16 cellular contexts compared by ENCODE assay signal in the genomic region with DNA sequence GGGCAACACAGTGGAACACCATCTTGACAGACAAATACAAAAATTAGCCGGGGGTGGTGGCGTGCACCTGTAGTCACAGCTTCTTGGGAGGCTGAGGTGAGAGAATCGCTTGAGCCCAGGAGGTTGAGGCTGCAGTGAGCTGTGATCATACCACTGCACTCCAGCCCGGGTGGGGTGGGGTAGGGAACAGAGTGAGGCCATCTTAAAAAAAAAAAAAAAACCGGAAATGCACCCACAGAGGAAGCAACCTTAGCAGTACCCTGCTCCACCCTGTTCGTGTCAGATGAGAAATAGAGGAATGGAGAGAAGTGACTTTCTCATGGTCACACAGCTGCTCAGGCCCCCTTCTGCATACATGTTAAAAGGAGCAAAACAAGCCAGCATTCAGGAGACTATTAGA. TPM values are rescaled to one million over a fixed set of nuclear protein-coding genes. Genes with fewer than 3 reads are reported as not detected.
A peak's percentile ranks its signal among the peaks of the same experiment; 100 is the strongest.
DNase-seq lines count a peak whose midpoint lies in the region; ATAC-seq and TF ChIP-seq lines count a peak whose summit lies in the region.
"Had no signal": no experiment of that assay in that cellular context is flagged by ENCODE, and none has a peak within 500 bp of the region (broad histone marks: within the 10 kb centered on the region; RNA-seq: fewer than 3 reads in every experiment).

No MANE protein-coding gene starts in this region.

- H3K4me2 ChIP-seq in mammary epithelial cell (ENCODE audit: insufficient read depth, low read depth, low read length) = no peak overlapping the region
- H3K4me2 ChIP-seq: A549 had no signal

- intact Hi-C loops in mammary epithelial cell (cut with micrococcal nuclease) (loop anchor here (10.0 kb wide), 1 partner anchor 562 kb away; no protein-coding TSS in a partner anchor), uterus (cut with DNase I; ENCODE audit: low total_unique reads) (no loop called here)

- WGBS in mammary epithelial cell (ENCODE audit: low coverage, missing lambda C conversion rate) = 77% methylated on average over 4 of the region's 6 CpGs

- POLR2A ChIA-PET in naive thymus-derived CD8-positive, alpha-beta T cell (lab: Charles Lee) = interaction anchor here (0.6 to 8.1 kb wide), 14 partner anchors 9 to 253 kb away, joined by 3 to 76 read pairs (median 4); a partner anchor contains a TSS

- peak overlapping the region; percentile 86 to 98 (median 94) for H3K27ac Mint-ChIP-seq in naive thymus-derived CD8-positive, alpha-beta T cell

- dilution Hi-C loops in mammary epithelial cell (cut with HindIII; ENCODE audit: low sequenced_read_pairs) = no loop called here

- no peak for TF ChIP-seq POLR2A in uterus (IDR thresholded peaks at IDR 0.05)

- H3K9me3 ChIP-seq in mammary epithelial cell (replicated peaks; ENCODE audit: insufficient read depth, low read length) (no peaks in the 10 kb centered on the region), uterus (no peaks in the 10 kb centered on the region)
- H3K9me3 ChIP-seq: A549, Caco-2, right lobe of liver had no signal

- H3K4me1 ChIP-seq in mammary epithelial cell (ENCODE audit: insufficient read depth, low read length) = no peaks in the 10 kb centered on the region
- no peaks in the 10 kb centered on the region for H3K4me1 ChIP-seq in uterus
- H3K4me1 ChIP-seq: A549, Caco-2 had no signal

- no peak overlapping the region for H3K9ac ChIP-seq in mammary epithelial cell (ENCODE audit: insufficient read depth, low read length)

- no peaks in the 10 kb centered on the region for H3K27me3 Mint-ChIP-seq in naive thymus-derived CD8-positive, alpha-beta T cell

- peaks cover 37 to 91% (median 79%) of the 10 kb centered on the region in 4 donors for H3K4me1 Mint-ChIP-seq in naive thymus-derived CD8-positive, alpha-beta T cell

- TF ChIP-seq CTCF in mammary epithelial cell (conservative IDR thresholded peaks at IDR 0.05 in 1 of 2, IDR thresholded peaks at IDR 0.05 in 1 of 2; ENCODE audit: extremely low read depth in 1 of 2, insufficient read depth in 1 of 2, low read depth in 1 of 2, low read length in 2 of 2) (no peak), uterus (IDR thresholded peaks at IDR 0.05) (no peak)

- no peaks in the 10 kb centered on the region for H4K20me1 ChIP-seq in mammary epithelial cell (ENCODE audit: insufficient read depth, low read length)

- H3K4me3 Mint-ChIP-seq in naive thymus-derived CD8-positive, alpha-beta T cell = peak overlapping the region; percentile 70 to 90 (median 83)

- in situ Hi-C loops in mammary epithelial cell (cut with MboI; ENCODE audit: low sequenced_read_pairs in 2 of 2) = no loop called here

- BruUV-seq in mammary epithelial cell (replicated peaks; lab: Mats Ljungman, UMichigan) = no TSS peak

- H2AFZ ChIP-seq in mammary epithelial cell (ENCODE audit: low read depth, low read length) = no peak overlapping the region

- H3K9me3 Mint-ChIP-seq in naive thymus-derived CD8-positive, alpha-beta T cell = no peaks in the 10 kb centered on the region

- H3K79me2 ChIP-seq in mammary epithelial cell (ENCODE audit: insufficient read depth, low read length) = no peaks in the 10 kb centered on the region

- H3K27ac ChIP-seq in mammary epithelial cell (ENCODE audit: insufficient read depth, low read depth, low read length) = no peak overlapping the region
- H3K27ac ChIP-seq in uterus = no peak overlapping the region
- H3K27ac ChIP-seq: A549, right lobe of liver had no signal

- H3K27me3 ChIP-seq in mammary epithelial cell (ENCODE audit: insufficient read depth, low read length) (no peaks in the 10 kb centered on the region), uterus (no peaks in the 10 kb centered on the region)
- H3K27me3 ChIP-seq: right lobe of liver had no signal

- H3K36me3 Mint-ChIP-seq in naive thymus-derived CD8-positive, alpha-beta T cell = peaks cover 11 to 99% (median 35%) of the 10 kb centered on the region in 3 donors

- CTCF ChIA-PET in mammary epithelial cell (lab: Charles Lee; ENCODE audit: low non-redundant PET) = no interaction called here

- peak; percentile 43 to 58 for ATAC-seq in activated CD4-positive, CD25-positive, alpha-beta regulatory T cell treated with anti-CD3 and anti-CD28 coated beads, Interleukin-2, amount 50 U/mL, for 24 hours
- ATAC-seq in naive thymus-derived CD8-positive, alpha-beta T cell = peak; percentile 66 to 72
- ATAC-seq: A549, right lobe of liver, Right ventricle myocardium inferior had no signal

- DNase-seq in activated CD4-positive, CD25-positive, alpha-beta regulatory T cell (lab: John Stamatoyannopoulos, UW) = no peak
- DNase-seq in Jurkat, Clone E6-1 (ENCODE audit: low read depth, low spot score) = peak; percentile 60
- peak; percentile 50 for DNase-seq in activated CD8-positive, alpha-beta memory T cell treated with anti-CD3 and anti-CD28 coated beads, Interleukin-2, amount 50 U/mL, for 48 hours
- peak in 7 of 10 donors; percentile 20 to 75 (median 37) for DNase-seq in naive thymus-derived CD8-positive, alpha-beta T cell
- DNase-seq in mammary epithelial cell (no peak), uterus (no peak), inferior parietal cortex (ENCODE audit: extremely low spot score) (no peak)
- DNase-seq: Caco-2; foreskin melanocyte; GF-D8; right lobe of liver; stimulated activated CD4-positive, alpha-beta T cell treated with anti-CD3 and anti-CD28 coated beads, Interleukin-4, amount 100 ng/mL, for 24 hours had no signal

- no peak overlapping the region for H3K4me3 ChIP-seq in Jurkat, Clone E6-1 (ENCODE audit: low read length)
- H3K4me3 ChIP-seq in mammary epithelial cell (replicated peaks in 1 of 3; ENCODE audit: insufficient read depth in 1 of 3, low read depth in 2 of 3, low read length in 3 of 3) (no peak overlapping the region), uterus (no peak overlapping the region)
- H3K4me3 ChIP-seq: A549, lung, right lobe of liver had no signal

- H3K36me3 ChIP-seq in mammary epithelial cell (ENCODE audit: insufficient read depth, low read length) (no peaks in the 10 kb centered on the region), uterus (no peaks in the 10 kb centered on the region)

RNA-seq across cellular contexts. Expression of a gene that starts 40.8 kb away (rescaled TPM):
- polyA plus RNA-seq in Jurkat, Clone E6-1 (2012; ENCODE audit: insufficient read depth, insufficient read length) = 142 TPM
- total RNA-seq in naive thymus-derived CD8-positive, alpha-beta T cell = 100 to 1,000 TPM; 395 to 412 TPM
- 100 to 1,000 TPM; 417 to 668 (median 506) TPM for polyA plus RNA-seq in naive thymus-derived CD8-positive, alpha-beta T cell
- total RNA-seq in mammary epithelial cell (10 to 100 TPM in 1 of 2 donors, 1 to 10 TPM in 1; 5.5 to 16.0 TPM), uterus (10 to 100 TPM; 11.3 to 51.5 (median 13.6) TPM)
- 5.8 TPM for polyA plus RNA-seq in mammary epithelial cell
- polyA minus RNA-seq in mammary epithelial cell = 10.1 TPM

Comparison
In these comparisons a context has a peak if more than half of its experiments do, and no peak if none do; other contexts are left out.
1. DNase-seq: peak in Jurkat, Clone E6-1 (single experiment), activated CD8-positive, alpha-beta memory T cell treated with anti-CD3 and anti-CD28 coated beads, Interleukin-2, amount 50 U/mL, for 48 hours (single experiment) and naive thymus-derived CD8-positive, alpha-beta T cell (7 of 10); none in activated CD4-positive, CD25-positive, alpha-beta regulatory T cell (0 of 4), mammary epithelial cell (single experiment), uterus (0 of 2) and inferior parietal cortex (single experiment).
2. RNA of a gene that starts 40.8 kb away (total RNA-seq): 395 to 412 TPM in naive thymus-derived CD8-positive, alpha-beta T cell; 5.5 to 16.0 TPM in mammary epithelial cell and 11.3 to 51.5 TPM in uterus; every median in the first group is over 4 times any median in the second.